In the genomic region with DNA sequence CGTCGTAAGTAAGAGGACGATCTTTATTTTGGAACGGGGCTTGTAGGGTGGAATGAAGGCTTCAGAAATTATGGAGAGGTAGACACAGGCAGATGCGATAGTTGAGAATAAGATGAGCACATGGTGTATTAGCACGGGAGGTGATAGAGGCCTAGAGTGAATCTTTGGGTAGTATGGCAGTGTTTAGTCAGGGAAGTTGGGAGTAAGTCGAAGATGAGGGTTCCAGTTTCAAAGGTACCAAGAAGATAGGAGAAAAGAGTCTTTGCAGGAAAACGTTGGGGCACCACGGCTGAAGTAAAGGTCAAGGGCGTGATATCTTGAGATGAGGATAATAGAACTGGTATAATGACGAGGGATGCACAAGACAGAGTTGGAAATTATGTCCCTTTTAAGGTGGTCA, we compare ENCODE assay signal across 8 cellular contexts. TPM values are rescaled to one million over a fixed set of nuclear protein-coding genes. Genes with fewer than 3 reads are reported as not detected.
DNase-seq lines count a peak whose midpoint lies in the region; ATAC-seq and TF ChIP-seq lines count a peak whose summit lies in the region.

No MANE protein-coding gene starts in this region.

- H3K36me3 ChIP-seq in cardiac muscle cell (peaks cover 15% of the 10 kb centered on the region), left lung (peaks cover 0 to 30% of the 10 kb centered on the region in 2 donors), upper lobe of right lung (peaks cover 6% of the 10 kb centered on the region)

- TF ChIP-seq CTCF in cardiac muscle cell (IDR thresholded peaks at IDR 0.05; ENCODE audit: low read depth, low read length) (no peak), left lung (IDR thresholded peaks at IDR 0.05) (no peak), upper lobe of right lung (IDR thresholded peaks at IDR 0.05) (no peak)

- intact Hi-C loops in Right ventricle myocardium inferior (cut with DNase I): no loop called here
- intact Hi-C loops in left lung (cut with DNase I): no loop called here
- intact Hi-C loops in upper lobe of right lung (cut with DNase I): no loop called here

- H3K27me3 Mint-ChIP-seq in activated naive CD8-positive, alpha-beta T cell: peaks cover 4% of the 10 kb centered on the region

- CTCF ChIA-PET in HEK293T (lab: Yijun Ruan, JAX): no interaction called here

- no peaks in the 10 kb centered on the region for H3K27me3 ChIP-seq in cardiac muscle cell
- H3K27me3 ChIP-seq in left lung: peaks cover 0 to 3% of the 10 kb centered on the region in 2 donors
- H3K27me3 ChIP-seq in upper lobe of right lung: no peaks in the 10 kb centered on the region

- H3K4me1 ChIP-seq in cardiac muscle cell (ENCODE audit: low read depth) (peaks cover 18% of the 10 kb centered on the region), left lung (peaks cover 6 to 34% of the 10 kb centered on the region in 2 donors), upper lobe of right lung (peaks cover 14% of the 10 kb centered on the region)

- ATAC-seq in Right ventricle myocardium inferior (no peak), left lung (peak; percentile 24), upper lobe of right lung (no peak), HG03442 (IDR thresholded peaks at IDR 0.05; ENCODE audit: unreplicated experiment) (no peak)

- peak overlapping the region; percentile 85 for H3K27ac ChIP-seq in cardiac muscle cell
- peak overlapping the region in 1 of 2 donors; percentile 74 for H3K27ac ChIP-seq in left lung
- peak overlapping the region; percentile 77 for H3K27ac ChIP-seq in upper lobe of right lung

- POLR2A ChIA-PET in HEK293T (lab: Yijun Ruan, JAX): interaction anchor here (0.9 kb wide), 1 partner anchor 9 kb away, joined by 3 read pairs; no protein-coding TSS in a partner anchor

- no peak for DNase-seq in cardiac muscle cell (ENCODE audit: low read depth in 1 of 2, low spot score in 1 of 2)
- DNase-seq in Right ventricle myocardium inferior (ENCODE audit: missing footprints): no peak
- DNase-seq in left lung: no peak
- no peak for DNase-seq in upper lobe of right lung
- DNase-seq in NCI-H2029 (lab: John Stamatoyannopoulos, UW): no peak
- DNase-seq in HEK293T (ENCODE audit: extremely low spot score): no peak

- peaks cover 17% of the 10 kb centered on the region for H3K36me3 Mint-ChIP-seq in activated naive CD8-positive, alpha-beta T cell

- H3K9me3 ChIP-seq in cardiac muscle cell (ENCODE audit: low read depth) (no peaks in the 10 kb centered on the region), left lung (no peaks in the 10 kb centered on the region), upper lobe of right lung (no peaks in the 10 kb centered on the region)

- peak overlapping the region; percentile 99 for H3K27ac Mint-ChIP-seq in activated naive CD8-positive, alpha-beta T cell

- H3K4me1 Mint-ChIP-seq in activated naive CD8-positive, alpha-beta T cell (ENCODE audit: low read depth): peaks cover 45% of the 10 kb centered on the region

- H3K4me3 Mint-ChIP-seq in activated naive CD8-positive, alpha-beta T cell: peak overlapping the region; percentile 100

- H3K9me3 Mint-ChIP-seq in activated naive CD8-positive, alpha-beta T cell (ENCODE audit: low read depth): peaks cover 3% of the 10 kb centered on the region

- H3K4me3 ChIP-seq in cardiac muscle cell (peak overlapping the region; percentile 87), left lung (peak overlapping the region; percentile 58 to 89), upper lobe of right lung (peak overlapping the region; percentile 75)

TF ChIP-seq in HEK293T, 16 proteins besides CTCF, POLR2A, EP300 and RAD21:
- TF ChIP-seq, protein P1, sequence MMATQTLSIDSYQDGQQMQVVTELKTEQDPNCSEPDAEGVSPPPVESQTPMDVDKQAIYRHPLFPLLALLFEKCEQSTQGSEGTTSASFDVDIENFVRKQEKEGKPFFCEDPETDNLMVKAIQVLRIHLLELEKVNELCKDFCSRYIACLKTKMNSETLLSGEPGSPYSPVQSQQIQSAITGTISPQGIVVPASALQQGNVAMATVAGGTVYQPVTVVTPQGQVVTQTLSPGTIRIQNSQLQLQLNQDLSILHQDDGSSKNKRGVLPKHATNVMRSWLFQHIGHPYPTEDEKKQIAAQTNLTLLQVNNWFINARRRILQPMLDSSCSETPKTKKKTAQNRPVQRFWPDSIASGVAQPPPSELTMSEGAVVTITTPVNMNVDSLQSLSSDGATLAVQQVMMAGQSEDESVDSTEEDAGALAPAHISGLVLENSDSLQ (IDR thresholded peaks at IDR 0.05): no peak
- TF ChIP-seq ARNT (IDR thresholded peaks at IDR 0.05): no peak

RNA-seq across cellular contexts. Expression of a gene that starts 0.7 kb away (rescaled TPM):
- total RNA-seq in cardiac muscle cell (36.8 and 41.0 TPM in 2 replicates), Right ventricle myocardium inferior (30.6 TPM), left lung (10 to 100 TPM; 40.3 to 47.1 TPM), upper lobe of right lung (54.2 TPM)
- polyA plus RNA-seq in cardiac muscle cell: 29.6 and 37.5 TPM in 2 replicates
